8 cellular contexts compared by ENCODE assay signal in genomic region chr2:64727013-64727767, GRCh38.
DNase-seq lines count a peak whose midpoint lies in the region; ATAC-seq and TF ChIP-seq lines count a peak whose summit lies in the region.

No MANE protein-coding gene starts in this region.

- no peaks in the 10 kb centered on the region for H3K9me3 Mint-ChIP-seq in IgD-negative memory B cell
- H3K9me3 Mint-ChIP-seq in dendritic cell treated with granulocyte-macrophage colony-stimulating factor and Interleukin-4, amounts not matched to agents 40 ng/mL and 50 ng/mL, for 4 days: no peaks in the 10 kb centered on the region

- H3K36me3 Mint-ChIP-seq in IgD-negative memory B cell: peaks cover 1% of the 10 kb centered on the region
- no peaks in the 10 kb centered on the region for H3K36me3 Mint-ChIP-seq in dendritic cell treated with granulocyte-macrophage colony-stimulating factor and Interleukin-4, amounts not matched to agents 40 ng/mL and 50 ng/mL, for 4 days (ENCODE audit: low read depth)

- peaks cover 47 to 60% (median 52%) of the 10 kb centered on the region in 3 donors for H3K4me1 Mint-ChIP-seq in IgD-negative memory B cell
- peaks cover 47% of the 10 kb centered on the region for H3K4me1 Mint-ChIP-seq in dendritic cell treated with granulocyte-macrophage colony-stimulating factor and Interleukin-4, amounts not matched to agents 40 ng/mL and 50 ng/mL, for 4 days (ENCODE audit: low read depth)

- H3K27ac Mint-ChIP-seq in IgD-negative memory B cell: peak overlapping the region; percentile 94 to 98 (median 95)
- H3K27ac Mint-ChIP-seq in dendritic cell treated with granulocyte-macrophage colony-stimulating factor and Interleukin-4, amounts not matched to agents 40 ng/mL and 50 ng/mL, for 4 days: peak overlapping the region; percentile 88

- peak; percentile 80 for ATAC-seq in GM21447 (IDR thresholded peaks at IDR 0.05; ENCODE audit: unreplicated experiment)

- intact Hi-C loops in dendritic cell treated with granulocyte-macrophage colony-stimulating factor and Interleukin-4, amounts not matched to agents 40 ng/mL and 50 ng/mL, for 4 days (cut with micrococcal nuclease): no loop called here

- peak overlapping the region; percentile 35 for H3K4me3 ChIP-seq in GM12865 (ENCODE audit: low read depth, low read length)

- DNase-seq in GM12865 (ENCODE audit: low read depth): peak; percentile 87
- DNase-seq in iPS-NIHi11 (ENCODE audit: low spot score): no peak
- no peak for DNase-seq in NCI-H1930 (lab: John Stamatoyannopoulos, UW)
- DNase-seq in NCI-H2196 (lab: John Stamatoyannopoulos, UW; ENCODE audit: unreplicated experiment): no peak
- DNase-seq in H4 (ENCODE audit: low spot score): no peak

- TF ChIP-seq CTCF in GM12865 (IDR thresholded peaks at IDR 0.05; ENCODE audit: insufficient read depth, low read depth, low read length, missing control alignments): no peak

- peak overlapping the region; percentile 63 to 91 (median 86) for H3K4me3 Mint-ChIP-seq in IgD-negative memory B cell
- H3K4me3 Mint-ChIP-seq in dendritic cell treated with granulocyte-macrophage colony-stimulating factor and Interleukin-4, amounts not matched to agents 40 ng/mL and 50 ng/mL, for 4 days: peak overlapping the region; percentile 60

- H3K27me3 Mint-ChIP-seq in IgD-negative memory B cell: no peaks in the 10 kb centered on the region
- no peaks in the 10 kb centered on the region for H3K27me3 Mint-ChIP-seq in dendritic cell treated with granulocyte-macrophage colony-stimulating factor and Interleukin-4, amounts not matched to agents 40 ng/mL and 50 ng/mL, for 4 days
